Comparison of ENCODE assay signal across 33 cellular contexts in genomic region chr6:167744681-167745659, GRCh38.
A peak's percentile ranks its signal among the peaks of the same experiment; 100 is the strongest.
DNase-seq lines count a peak whose midpoint lies in the region; ATAC-seq and FAIRE-seq lines count a peak whose summit lies in the region.
"Had no signal": no experiment of that assay in that cellular context is flagged by ENCODE, and none has a peak within 500 bp of the region (broad histone marks: within the 10 kb centered on the region; RNA-seq: fewer than 3 reads in every experiment).

No MANE protein-coding gene starts in this region.

- no peaks in the 10 kb centered on the region for H3K36me3 ChIP-seq in BLaER1
- H3K36me3 ChIP-seq: Peyer's patch had no signal

- intact Hi-C loops in sciatic nerve (cut with DNase I) = no loop called here

- H3K9ac ChIP-seq in BLaER1 = peak overlapping the region; percentile 30; the same call in 1 of the 2 replicates

- H3K27me3 ChIP-seq in BLaER1 = no peaks in the 10 kb centered on the region
- H3K27me3 ChIP-seq: Peyer's patch, testis had no signal

- peaks cover 45% of the 10 kb centered on the region for H3K4me1 ChIP-seq in BLaER1
- H3K4me1 ChIP-seq: A549 had no signal

- H3K4me2 ChIP-seq in BLaER1 = peak overlapping the region; percentile 69
- H3K4me2 ChIP-seq: A549 had no signal

- no peaks in the 10 kb centered on the region for H4K20me1 ChIP-seq in BLaER1

- H3K27ac ChIP-seq in BLaER1 = peak overlapping the region; percentile 14; the same call in 1 of the 2 replicates
- H3K27ac ChIP-seq: A549, Peyer's patch had no signal

- no peak for FAIRE-seq in frontal cortex (lab: Jason Lieb, UNC)
- FAIRE-seq: A549, H54, small intestine, urothelium cell line had no signal

- H3K9me3 ChIP-seq in BLaER1 = peaks cover 16% of the 10 kb centered on the region
- H3K9me3 ChIP-seq: A549, Peyer's patch, testis had no signal

- ATAC-seq in sciatic nerve = peak; percentile 9
- ATAC-seq in GM21786 (IDR thresholded peaks at IDR 0.05; ENCODE audit: unreplicated experiment) = no peak
- no peak for ATAC-seq in HG03175 (IDR thresholded peaks at IDR 0.05; ENCODE audit: unreplicated experiment)
- ATAC-seq: A549; left lobe of liver; naive thymus-derived CD4-positive, alpha-beta T cell; stimulated activated naive CD8-positive, alpha-beta T cell treated with anti-CD3 and anti-CD28 coated beads, Interleukin-15, Interleukin-2, amounts not matched to agents 100 U/mL and 50 U/mL, for 24 hours had no signal

- DNase-seq in MV-4-11 (lab: John Stamatoyannopoulos, UW) (peak; percentile 24), islet precursor cell (peak; percentile 95), sciatic nerve (ENCODE audit: low spot score) (peak; percentile 45), H4 (ENCODE audit: low spot score) (no peak), frontal cortex (ENCODE audit: low spot score in 2 of 2) (no peak)
- DNase-seq: activated CD4-positive, alpha-beta memory T cell treated with anti-CD3 and anti-CD28 coated beads, Interleukin-2, amount 10 ng/mL, durations not matched to agents 7 days and 5 days; activated CD4-positive, CD25-positive, alpha-beta regulatory T cell treated with anti-CD3 and anti-CD28 coated beads, Interleukin-2, amount 50 U/mL, for 72 hours; activated CD8-positive, alpha-beta memory T cell treated with anti-CD3 and anti-CD28 coated beads, Interleukin-2, amount 50 U/mL, for 4 hours; activated naive CD4-positive, alpha-beta T cell treated with anti-CD3 and anti-CD28 coated beads for 36 hours; AML-193; amniotic stem cell; CD4-positive, alpha-beta memory T cell; immature natural killer cell; KG1; naive thymus-derived CD4-positive, alpha-beta T cell; NCI-H1105; NCI-H1930; NCI-H524 treated with DMSO at 0.1 percent for 48 hours; NK-92 treated with Interleukin-12 subunit alpha and Interleukin-12 subunit beta, amount 100 ng/mL, for 24 hours; occipital lobe; SIG-M5; small intestine; stimulated activated CD4-positive, alpha-beta T cell treated with anti-CD3 and anti-CD28 coated beads, Interleukin-1b, Interleukin-23, amount 100 ng/mL, for 48 hours; stimulated activated naive CD8-positive, alpha-beta T cell treated with anti-CD3 and anti-CD28 coated beads, Interleukin-15, Interleukin-2, amounts not matched to agents 100 U/mL and 50 U/mL, for 24 hours had no signal

- H3K4me3 ChIP-seq in BLaER1 = no peak overlapping the region
- H3K4me3 ChIP-seq: A549, Peyer's patch, testis had no signal

Comparison
In these comparisons a context has a peak if more than half of its experiments do, and no peak if none do; other contexts are left out.
1. DNase-seq: peak in MV-4-11 (single experiment), islet precursor cell (single experiment) and sciatic nerve (single experiment); none in H4 (single experiment) and frontal cortex (0 of 2).